15 cellular contexts compared by ENCODE assay signal in the genomic region with DNA sequence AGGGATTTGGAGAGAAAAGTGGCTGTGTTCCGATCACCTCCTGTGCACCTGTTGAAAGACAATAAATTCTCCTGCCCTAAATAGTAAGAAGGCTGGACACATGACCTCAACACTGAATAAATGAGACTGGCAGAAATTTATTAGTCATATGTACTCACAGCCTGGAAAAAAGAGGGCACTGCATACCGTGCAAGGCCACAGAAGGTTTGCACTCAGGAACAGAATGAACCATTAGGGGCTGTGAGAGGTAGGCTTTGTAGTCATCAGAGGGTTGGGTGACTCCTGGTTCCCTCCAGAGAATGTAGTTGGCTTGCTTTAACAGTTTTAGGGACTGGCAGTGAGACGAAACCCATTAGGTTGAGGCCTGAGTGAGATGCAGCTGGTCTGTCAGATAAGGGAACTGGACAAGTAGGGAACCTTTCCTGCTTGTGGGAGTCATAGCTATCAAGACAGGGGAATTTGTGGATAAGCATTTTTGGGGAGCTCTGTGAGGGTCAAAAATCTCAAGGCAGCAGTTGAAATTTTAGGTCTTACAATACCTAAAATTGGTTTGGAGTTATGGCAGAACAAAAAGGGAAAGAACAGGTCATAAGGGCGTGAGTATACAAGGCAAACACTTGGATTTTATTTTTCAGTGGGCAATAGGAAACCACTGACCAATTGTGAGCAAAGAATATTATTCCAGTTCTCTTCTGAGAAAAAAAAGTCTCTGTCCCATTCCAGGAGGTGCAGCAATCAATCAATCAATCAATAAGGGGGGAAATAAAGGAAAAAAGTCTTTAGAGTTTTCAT.
DNase-seq lines count a peak whose midpoint lies in the region; ATAC-seq, FAIRE-seq and TF ChIP-seq lines count a peak whose summit lies in the region.
"Had no signal": no experiment of that assay in that cellular context is flagged by ENCODE, and none has a peak within 500 bp of the region (broad histone marks: within the 10 kb centered on the region; RNA-seq: fewer than 3 reads in every experiment).

No MANE protein-coding gene starts in this region.

- H3K27ac ChIP-seq in PC-3 (ENCODE audit: low read length) (peak overlapping the region; percentile 92), osteoblast (ENCODE audit: low read depth, low read length) (peak overlapping the region; percentile 74)
- H3K27ac ChIP-seq: sigmoid colon, WERI-Rb-1 had no signal

- H3K27me3 ChIP-seq in PC-3 (ENCODE audit: low read length) (no peaks in the 10 kb centered on the region), bronchial epithelial cell (ENCODE audit: control insufficient read depth, insufficient read depth, low read length) (no peaks in the 10 kb centered on the region), osteoblast (ENCODE audit: insufficient read depth, low read length) (no peaks in the 10 kb centered on the region)
- H3K27me3 ChIP-seq: sigmoid colon had no signal

- ATAC-seq in PC-3 (peak; percentile 71), mucosa of descending colon (no peak)
- ATAC-seq: naive thymus-derived CD8-positive, alpha-beta T cell had no signal

- H3K9me3 ChIP-seq in PC-3 (ENCODE audit: low read length) (no peaks in the 10 kb centered on the region), osteoblast (ENCODE audit: low read depth, low read length) (no peaks in the 10 kb centered on the region), mucosa of descending colon (no peaks in the 10 kb centered on the region)
- H3K9me3 ChIP-seq: sigmoid colon had no signal

- H3K36me3 ChIP-seq in PC-3 (ENCODE audit: low read depth, low read length) = no peaks in the 10 kb centered on the region
- no peaks in the 10 kb centered on the region for H3K36me3 ChIP-seq in bronchial epithelial cell (ENCODE audit: control insufficient read depth, insufficient read depth, low read length)
- H3K36me3 ChIP-seq in osteoblast (ENCODE audit: insufficient read depth, low read length) = no peaks in the 10 kb centered on the region
- no peaks in the 10 kb centered on the region for H3K36me3 ChIP-seq in mucosa of descending colon (ENCODE audit: low read depth)
- H3K36me3 ChIP-seq: sigmoid colon, WERI-Rb-1 had no signal

- no peak for TF ChIP-seq CTCF in PC-3 (conservative IDR thresholded peaks at IDR 0.05; ENCODE audit: low read depth, low read length)
- no peak for TF ChIP-seq CTCF in bronchial epithelial cell (IDR thresholded peaks at IDR 0.05; ENCODE audit: insufficient read depth, low read length, severe bottlenecking)
- no peak for TF ChIP-seq CTCF in osteoblast (IDR thresholded peaks at IDR 0.05; ENCODE audit: extremely low read depth, low read depth, low read length)
- TF ChIP-seq CTCF in mucosa of descending colon (IDR thresholded peaks at IDR 0.05) = no peak

- CTCF ChIA-PET in PC-3 (lab: Charles Lee) = interaction anchor here (1.1 kb wide), 1 partner anchor 115 kb away, joined by 3 read pairs; no protein-coding TSS in a partner anchor

- H3K4me3 ChIP-seq in PC-3 (ENCODE audit: low read length) (peak overlapping the region; percentile 29; the same call in 1 of the 2 replicates), bronchial epithelial cell (ENCODE audit: low read depth, low read length) (no peak overlapping the region), osteoblast (ENCODE audit: insufficient read depth, low read length) (no peak overlapping the region), mucosa of descending colon (no peak overlapping the region)
- H3K4me3 ChIP-seq: sigmoid colon had no signal

- no TSS peak for BruUV-seq in PC-3 (replicated peaks; lab: Mats Ljungman, UMichigan)

- H3K9me2 ChIP-seq in PC-3 (replicated peaks; ENCODE audit: low read length) = no peaks in the 10 kb centered on the region

- H3K79me2 ChIP-seq in PC-3 (ENCODE audit: low read length) = no peaks in the 10 kb centered on the region
- H3K79me2 ChIP-seq in osteoblast (ENCODE audit: insufficient read depth, low read length) = no peaks in the 10 kb centered on the region

- H3K4me2 ChIP-seq in PC-3 (ENCODE audit: low read length) = peak overlapping the region; percentile 81
- H3K4me2 ChIP-seq in osteoblast (ENCODE audit: insufficient read depth, low read length) = peak overlapping the region; percentile 1

- H2AFZ ChIP-seq in PC-3 (ENCODE audit: low read length) (peak overlapping the region; percentile 7; the same call in 1 of the 2 replicates), osteoblast (ENCODE audit: low read length) (no peak overlapping the region)

- H3F3A ChIP-seq in PC-3 (ENCODE audit: low read length, unreplicated experiment) = peaks cover 15% of the 10 kb centered on the region

- POLR2A ChIA-PET in PC-3 (lab: Charles Lee; ENCODE audit: unreplicated experiment) = interaction anchor here (0.6 kb wide), 2 partner anchors 12 to 305 kb away, joined by 3 to 5 read pairs; no protein-coding TSS in a partner anchor

- H4K20me1 ChIP-seq in PC-3 (ENCODE audit: low read length) (no peaks in the 10 kb centered on the region), osteoblast (ENCODE audit: insufficient read depth, low read length) (no peaks in the 10 kb centered on the region)

- DNase-seq in ELR (ENCODE audit: low read depth) = peak; percentile 81
- DNase-seq in PC-3 = peak; percentile 59
- DNase-seq in bronchial epithelial cell (ENCODE audit: low read depth) = peak; percentile 74
- no peak for DNase-seq in osteoblast (ENCODE audit: insufficient read length, low spot score, missing footprints)
- no peak for DNase-seq in LoVo (ENCODE audit: low spot score)
- DNase-seq in GM03348 (ENCODE audit: low spot score) = no peak
- DNase-seq in T1000 (lab: John Stamatoyannopoulos, UW) = no peak
- no peak for DNase-seq in mucosa of descending colon
- DNase-seq: activated CD8-positive, alpha-beta memory T cell treated with anti-CD3 and anti-CD28 coated beads, Interleukin-2, amount 50 U/mL, for 4 hours; naive thymus-derived CD8-positive, alpha-beta T cell; NCI-H1436 treated with DMSO at 0.1 percent for 48 hours; NCI-H526 treated with DMSO at 0.1 percent for 48 hours; sigmoid colon; WERI-Rb-1 had no signal

- H3K9ac ChIP-seq in PC-3 (ENCODE audit: low read length) = peak overlapping the region; percentile 48; the same call in 1 of the 2 replicates

- FAIRE-seq in bronchial epithelial cell (lab: Jason Lieb, UNC) = no peak
- FAIRE-seq: frontal cortex had no signal

- intact Hi-C loops in PC-3 (cut with micrococcal nuclease) (no loop called here), mucosa of descending colon (cut with DNase I, micrococcal nuclease) (no loop called here)

- H3K4me1 ChIP-seq in PC-3 (ENCODE audit: insufficient read depth, low read length) (peaks cover 25% of the 10 kb centered on the region), osteoblast (ENCODE audit: insufficient read depth, low read length) (peaks cover 21% of the 10 kb centered on the region), mucosa of descending colon (ENCODE audit: low read depth) (no peaks in the 10 kb centered on the region)
- H3K4me1 ChIP-seq: sigmoid colon had no signal

Comparison
In these comparisons a context has a peak if more than half of its experiments do, and no peak if none do; other contexts are left out.
1. DNase-seq: peak in ELR (single experiment), PC-3 (single experiment) and bronchial epithelial cell (single experiment); none in osteoblast (single experiment), LoVo (single experiment), GM03348 (single experiment), T1000 (single experiment) and mucosa of descending colon (0 of 3).